In the genomic region with DNA sequence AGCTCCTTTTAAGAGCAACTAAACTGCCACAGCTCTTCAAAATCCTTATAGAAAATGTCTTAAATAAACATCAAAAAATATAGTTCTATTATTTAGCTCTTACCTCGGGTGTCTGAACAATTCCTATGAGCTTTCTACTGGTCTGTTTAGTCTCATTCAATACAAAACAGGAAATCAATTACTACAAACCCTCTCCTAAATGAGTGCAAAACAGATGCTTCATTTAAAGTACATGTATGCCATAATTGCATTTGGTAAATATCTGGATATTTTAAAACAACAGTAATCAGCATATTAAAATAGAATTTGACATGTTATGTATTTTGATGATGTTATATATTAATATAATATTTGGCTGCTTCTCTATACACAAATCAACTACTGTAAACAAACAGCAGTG, we compare ENCODE assay signal across 7 cellular contexts.
"Had no signal": no experiment of that assay in that cellular context is flagged by ENCODE, and none has a peak within 500 bp of the region (broad histone marks: within the 10 kb centered on the region; RNA-seq: fewer than 3 reads in every experiment).

No MANE protein-coding gene starts in this region.

- DNase-seq: GM23248, GOT3, H7, HFFc6, KBM-7 had no signal

- ATAC-seq: HCT116, HepG2 had no signal

- FAIRE-seq: HepG2 had no signal
